8 cellular contexts compared by ENCODE assay signal in genomic region chr17:32486701-32487459, GRCh38. TPM values are rescaled to one million over a fixed set of nuclear protein-coding genes. Genes with fewer than 3 reads are reported as not detected.
DNase-seq lines count a peak whose midpoint lies in the region; TF ChIP-seq lines count a peak whose summit lies in the region.

Gene CDK5R1 (plus strand): TSS chr17:32486993. CDS start chr17:32487621, 628 bp downstream.

- H3K27ac ChIP-seq in spleen: peak within 1 kb of the TSS in 7 of 8 donors; percentile 65 to 92 (median 80)

- H3K4me3 ChIP-seq in HAP-1 (peak within 1 kb of the TSS; percentile 47), NB4 (ENCODE audit: low read depth, low read length) (no peak within 1 kb of the TSS), spleen (peak within 1 kb of the TSS; percentile 52 to 88 (median 67))

- H3K4me1 ChIP-seq in HAP-1 (peaks cover 8% of the 10 kb centered on the region), spleen (peaks cover 17 to 81% (median 65%) of the 10 kb centered on the region in 6 donors)

- TF ChIP-seq POLR2A in NB4 (IDR thresholded peaks at IDR 0.05; ENCODE audit: extremely low read depth, insufficient read length) (peak; percentile 4), spleen (IDR thresholded peaks at IDR 0.05) (no peak)

- H3K36me3 ChIP-seq in HAP-1 (replicated peaks) (peaks cover 26% of the 10 kb centered on the region), spleen (peaks cover 0 to 57% (median 17%) of the 10 kb centered on the region in 6 donors)

- DNase-seq in GM10248 (ENCODE audit: extremely low spot score) (peak; percentile 85), HAP-1 (ENCODE audit: low spot score in 2 of 2) (peak; percentile 53 to 86), NB4 (ENCODE audit: low read depth) (peak; percentile 81), UCSD-AML1 (lab: John Stamatoyannopoulos, UW; ENCODE audit: unreplicated experiment) (peak; percentile 56), T47D (ENCODE audit: low read depth in 1 of 2, low spot score in 1 of 2) (peak; percentile 83 to 88), immature natural killer cell (peak; percentile 75 to 84 (median 83)), spleen (peak; percentile 94), foreskin melanocyte (no peak)

- H3K36me3 Mint-ChIP-seq in immature natural killer cell: peaks cover 3 to 38% (median 10%) of the 10 kb centered on the region in 3 donors

- H3K9me3 Mint-ChIP-seq in immature natural killer cell: no peaks in the 10 kb centered on the region

- WGBS in spleen, 5 donors: 0 to 1% (median 0%) methylated on average over 4 to 135 of the region's 135 CpGs

- in situ Hi-C loops in HAP-1 (cut with MboI; ENCODE audit: low sequenced_read_pairs): loop anchor here (10.0 kb wide), 1 partner anchor 268 kb away; no protein-coding TSS in a partner anchor
- in situ Hi-C loops in T47D (cut with HindIII; ENCODE audit: low pct_unique_long_range_greater_than_20kb, low sequenced_read_pairs): no loop called here

- peaks cover 55 to 60% of the 10 kb centered on the region in 2 donors for H3K4me1 Mint-ChIP-seq in immature natural killer cell

- H3K27ac Mint-ChIP-seq in immature natural killer cell: peak within 1 kb of the TSS; percentile 62 to 83 (median 78)

- intact Hi-C loops in spleen (cut with DNase I; ENCODE audit: low total_unique reads): loop anchor here (5.0 kb wide), 1 partner anchor 265 kb away; no protein-coding TSS in a partner anchor

- H3K27me3 ChIP-seq in HAP-1 (ENCODE audit: low read depth): no peaks in the 10 kb centered on the region
- no peaks in the 10 kb centered on the region for H3K27me3 ChIP-seq in spleen (replicated peaks in 1 of 7)

- POLR2A ChIA-PET in GM10248 (lab: Yijun Ruan, JAX): interaction anchor here (1.0 to 1.9 kb wide), 3 partner anchors 30 to 235 kb away, joined by 3 to 6 read pairs (median 4); no protein-coding TSS in a partner anchor

- CTCF ChIA-PET in GM10248 (lab: Yijun Ruan, JAX): interaction anchor here (0.9 to 15.0 kb wide), 17 partner anchors 8 to 450 kb away, joined by 3 to 177 read pairs (median 4); partner anchors contain the start of genes MYO1D and PSMD11

- TF ChIP-seq CTCF in GM10248 (IDR thresholded peaks at IDR 0.05; ENCODE audit: control extremely low read depth, extremely low read depth, low read depth, missing control alignments) (no peak), NB4 (IDR thresholded peaks at IDR 0.05; ENCODE audit: low read depth, low read length) (no peak), spleen (IDR thresholded peaks at IDR 0.05 in 8 of 11, conservative IDR thresholded peaks at IDR 0.05 in 3 of 11) (no peak)

- peaks cover 2 to 13% (median 5%) of the 10 kb centered on the region in 3 donors for H3K27me3 Mint-ChIP-seq in immature natural killer cell (ENCODE audit: low read depth in 3 of 3)

- H3K4me3 Mint-ChIP-seq in immature natural killer cell: peak within 1 kb of the TSS; percentile 87 to 96 (median 93)

- H3K9me3 ChIP-seq in HAP-1 (no peaks in the 10 kb centered on the region), spleen (no peaks in the 10 kb centered on the region)

RNA-seq across cellular contexts. Expression of gene CDK5R1, which starts in this region (rescaled TPM):
- polyA plus RNA-seq in immature natural killer cell (1 to 10 TPM in 2 of 3 donors, under 1 TPM in 1; 0.37 to 5.8 (median 2.3) TPM), spleen (10 to 100 TPM; 13.5 to 26.3 (median 13.6) TPM)
- 10 to 100 TPM; 13.0 to 28.2 (median 20.3) TPM for total RNA-seq in spleen
